ENCODE assay signal across 19 cellular contexts in genomic region chr1:31746687-31747086, GRCh38. TPM values are rescaled to one million over a fixed set of nuclear protein-coding genes. Genes with fewer than 3 reads are reported as not detected.
DNase-seq lines count a peak whose midpoint lies in the region; TF ChIP-seq lines count a peak whose summit lies in the region.
"Had no signal": no experiment of that assay in that cellular context is flagged by ENCODE, and none has a peak within 500 bp of the region (broad histone marks: within the 10 kb centered on the region; RNA-seq: fewer than 3 reads in every experiment).

No MANE protein-coding gene starts in this region.

- peaks cover 5% of the 10 kb centered on the region for H3K27me3 Mint-ChIP-seq in nephron (ENCODE audit: low read depth)

- H3K9me3 Mint-ChIP-seq in nephron: no peaks in the 10 kb centered on the region

- H3K27ac Mint-ChIP-seq in nephron: peak overlapping the region; percentile 25 to 63 (median 34)
- H3K27ac Mint-ChIP-seq: activated naive CD8-positive, alpha-beta T cell had no signal

- no peak overlapping the region for H3K4me3 Mint-ChIP-seq in nephron
- H3K4me3 Mint-ChIP-seq: activated naive CD8-positive, alpha-beta T cell had no signal

- peak; percentile 51 for DNase-seq in NCI-H2171 treated with DMSO at 0.1 percent for 48 hours (lab: John Stamatoyannopoulos, UW)
- DNase-seq in NCI-H2171 (lab: John Stamatoyannopoulos, UW): no peak
- DNase-seq in NCI-H2196 treated with DMSO at 0.1 percent for 48 hours (lab: John Stamatoyannopoulos, UW; ENCODE audit: unreplicated experiment): peak; percentile 24
- DNase-seq in fibroblast of the aortic adventitia (ENCODE audit: low read depth): peak; percentile 16
- DNase-seq in activated gamma-delta T cell (lab: John Stamatoyannopoulos, UW): no peak
- no peak for DNase-seq in ecto neural progenitor cell (ENCODE audit: low spot score)
- DNase-seq in stimulated activated CD4-positive, alpha-beta T cell treated with anti-CD3 and anti-CD28 coated beads, Interleukin-1b, Interleukin-23, amount 100 ng/mL, for 48 hours: no peak
- DNase-seq: activated CD4-positive, alpha-beta T cell treated with anti-CD3 and anti-CD28 coated beads, Interleukin-2, amount 50 U/mL, for 1 hour; activated T-cell treated with anti-CD3 and anti-CD28 coated beads, Interleukin-2, amount 50 U/mL, for 1 hour; DMS 273 treated with DMSO at 0.1 percent for 48 hours; effector CD8-positive, alpha-beta T cell; heart left ventricle; Kasumi-1; mammary epithelial cell; RPMI8226; SW 1271; testis had no signal

- H3K4me1 Mint-ChIP-seq in nephron: peaks cover 57% of the 10 kb centered on the region

- no peaks in the 10 kb centered on the region for H3K36me3 Mint-ChIP-seq in nephron (ENCODE audit: low read depth)
- H3K36me3 Mint-ChIP-seq: activated naive CD8-positive, alpha-beta T cell had no signal

- no peak overlapping the region for H3K4me3 ChIP-seq in fibroblast of the aortic adventitia (ENCODE audit: low read depth, low read length)
- H3K4me3 ChIP-seq: heart left ventricle, testis had no signal

- no peak for TF ChIP-seq CTCF in fibroblast of the aortic adventitia (IDR thresholded peaks at IDR 0.05; ENCODE audit: insufficient read depth, low read length)
- TF ChIP-seq CTCF in nephron (IDR thresholded peaks at IDR 0.05; ENCODE audit: unreplicated experiment in 3 of 3): no peak

RNA-seq across cellular contexts. Expression of gene ADGRB2, which starts 17.5 kb away (rescaled TPM):
- total RNA-seq in fibroblast of the aortic adventitia (ENCODE audit: low replicate concordance): 7.9 and 11.3 TPM in 2 replicates

RNA-seq across cellular contexts. Expression of gene COL16A1, which starts 42.9 kb away (rescaled TPM):
- total RNA-seq in fibroblast of the aortic adventitia (ENCODE audit: low replicate concordance): 101 and 133 TPM in 2 replicates

Comparison
In these comparisons a context has a peak if more than half of its experiments do, and no peak if none do; other contexts are left out.
1. DNase-seq: peak in NCI-H2171 treated with DMSO at 0.1 percent for 48 hours (single experiment), NCI-H2196 treated with DMSO at 0.1 percent for 48 hours (single experiment) and fibroblast of the aortic adventitia (single experiment); none in NCI-H2171 (single experiment), activated gamma-delta T cell (single experiment), ecto neural progenitor cell (single experiment) and stimulated activated CD4-positive, alpha-beta T cell treated with anti-CD3 and anti-CD28 coated beads, Interleukin-1b, Interleukin-23, amount 100 ng/mL, for 48 hours (single experiment).